ENCODE assay signal across 25 cellular contexts in the genomic region with DNA sequence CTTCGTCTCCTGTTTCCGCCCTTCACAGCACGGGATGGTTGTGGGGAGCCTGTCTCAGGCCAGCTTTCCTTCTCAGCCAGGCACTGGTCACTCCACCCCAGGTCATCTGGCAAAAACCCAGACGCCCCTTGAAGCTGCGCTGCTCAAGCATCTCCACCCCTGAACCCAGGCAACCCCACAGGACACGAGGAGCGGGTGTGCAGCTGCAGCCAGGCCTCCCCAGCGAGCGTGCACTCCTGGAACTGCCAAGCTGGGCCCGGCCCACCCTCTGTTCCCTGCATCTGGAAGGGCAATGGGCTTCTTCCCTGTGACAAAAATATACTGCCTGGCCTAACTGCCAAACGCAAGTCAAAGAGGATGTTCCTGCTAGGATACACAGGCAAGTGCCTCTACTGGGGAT. TPM values are rescaled to one million over a fixed set of nuclear protein-coding genes. Genes with fewer than 3 reads are reported as not detected.
DNase-seq lines count a peak whose midpoint lies in the region; ATAC-seq and TF ChIP-seq lines count a peak whose summit lies in the region.
"Had no signal": no experiment of that assay in that cellular context is flagged by ENCODE, and none has a peak within 500 bp of the region (broad histone marks: within the 10 kb centered on the region; RNA-seq: fewer than 3 reads in every experiment).

No MANE protein-coding gene starts in this region.

- H3K9me3 Mint-ChIP-seq in activated naive CD8-positive, alpha-beta T cell (ENCODE audit: low read depth) = no peaks in the 10 kb centered on the region
- no peaks in the 10 kb centered on the region for H3K9me3 Mint-ChIP-seq in activated naive CD8-positive, alpha-beta T cell treated with anti-CD3 and anti-CD28 coated beads, Interleukin-2, amount 50 U/mL, for 24 hours
- H3K9me3 Mint-ChIP-seq in endodermal cell (no peaks in the 10 kb centered on the region), nephron progenitor cell (no peaks in the 10 kb centered on the region)
- H3K9me3 Mint-ChIP-seq: activated CD4-positive, alpha-beta T cell treated with anti-CD3 and anti-CD28 coated beads, Interleukin-2, amount 10 ng/mL, durations not matched to agents 7 days and 5 days; activated naive CD4-positive, alpha-beta T cell treated with anti-CD3 and anti-CD28 coated beads, Interleukin-2, amount 50 U/mL, for 72 hours; CD4-positive, CD25-positive, alpha-beta regulatory T cell; mesothelial cell of epicardium had no signal

- H3K36me3 ChIP-seq in endodermal cell (ENCODE audit: control insufficient read depth, insufficient read depth, low read length) = peaks cover 62% of the 10 kb centered on the region

- ATAC-seq in activated naive CD8-positive, alpha-beta T cell treated with anti-CD3 and anti-CD28 coated beads, Interleukin-2, amount 50 U/mL, for 24 hours = no peak
- no peak for ATAC-seq in HG02938 (IDR thresholded peaks at IDR 0.05; ENCODE audit: unreplicated experiment)
- ATAC-seq: activated CD8-positive, alpha-beta memory T cell treated with anti-CD3 and anti-CD28 coated beads, Interleukin-2, amount 10 ng/mL, durations not matched to agents 7 days and 5 days; activated naive CD4-positive, alpha-beta T cell treated with anti-CD3 and anti-CD28 coated beads, Interleukin-2, amount 50 U/mL, for 72 hours; HCT116; naive thymus-derived CD8-positive, alpha-beta T cell; PC-3 had no signal

- DNase-seq in activated naive CD8-positive, alpha-beta T cell treated with anti-CD3 and anti-CD28 coated beads, Interleukin-2, amount 50 U/mL, for 24 hours = no peak
- DNase-seq in endodermal cell = no peak
- DNase-seq in nephron progenitor cell = no peak
- DNase-seq in ureter (ENCODE audit: low spot score) = peak; percentile 60
- no peak for DNase-seq in stimulated activated CD4-positive, alpha-beta T cell treated with anti-CD3 and anti-CD28 coated beads, Interleukin-12 subunit alpha, Interleukin-12 subunit beta, amount 100 ng/mL, for 4 hours
- no peak for DNase-seq in NK-92 (lab: John Stamatoyannopoulos, UW; ENCODE audit: unreplicated experiment)
- DNase-seq: activated CD4-positive, alpha-beta T cell treated with anti-CD3 and anti-CD28 coated beads, Interleukin-2, amount 10 ng/mL, durations not matched to agents 7 days and 5 days; activated CD8-positive, alpha-beta memory T cell treated with anti-CD3 and anti-CD28 coated beads, Interleukin-2, amount 10 ng/mL, durations not matched to agents 7 days and 5 days; aorta; CD4-positive, CD25-positive, alpha-beta regulatory T cell; cortex of kidney; naive thymus-derived CD8-positive, alpha-beta T cell; NCI-H1694 treated with DMSO at 0.1 percent for 48 hours; NCI-H510A treated with DMSO at 0.1 percent for 48 hours; NK-92 treated with Interleukin-12 subunit alpha and Interleukin-12 subunit beta, amount 100 ng/mL, for 24 hours; PC-3; retina; Right ventricle myocardium superior; spleen; stimulated activated CD4-positive, alpha-beta T cell treated with anti-CD3 and anti-CD28 coated beads, Interleukin-2, amount 100 ng/mL, for 48 hours had no signal

- TF ChIP-seq CTCF in endodermal cell (conservative IDR thresholded peaks at IDR 0.05) (no peak), nephron progenitor cell (IDR thresholded peaks at IDR 0.05) (no peak)

- H3K4me1 Mint-ChIP-seq in activated naive CD8-positive, alpha-beta T cell (ENCODE audit: low read depth) = no peaks in the 10 kb centered on the region
- no peaks in the 10 kb centered on the region for H3K4me1 Mint-ChIP-seq in activated naive CD8-positive, alpha-beta T cell treated with anti-CD3 and anti-CD28 coated beads, Interleukin-2, amount 50 U/mL, for 24 hours
- peaks cover 18% of the 10 kb centered on the region for H3K4me1 Mint-ChIP-seq in endodermal cell
- peaks cover 29% of the 10 kb centered on the region for H3K4me1 Mint-ChIP-seq in nephron progenitor cell
- H3K4me1 Mint-ChIP-seq: activated CD4-positive, alpha-beta T cell treated with anti-CD3 and anti-CD28 coated beads, Interleukin-2, amount 10 ng/mL, durations not matched to agents 7 days and 5 days; activated CD8-positive, alpha-beta memory T cell treated with anti-CD3 and anti-CD28 coated beads, Interleukin-2, amount 10 ng/mL, durations not matched to agents 7 days and 5 days had no signal

- no peak overlapping the region for H3K4me3 ChIP-seq in endodermal cell (ENCODE audit: low read length)
- H3K4me3 ChIP-seq: spleen had no signal

- H3K27ac ChIP-seq in endodermal cell (ENCODE audit: low read depth, low read length) = no peak overlapping the region

- H3K9me3 ChIP-seq in endodermal cell (ENCODE audit: control insufficient read depth, low read length) = no peaks in the 10 kb centered on the region
- H3K9me3 ChIP-seq: spleen had no signal

- H3K27ac Mint-ChIP-seq in activated naive CD8-positive, alpha-beta T cell = peak overlapping the region; percentile 58
- H3K27ac Mint-ChIP-seq in activated naive CD8-positive, alpha-beta T cell treated with anti-CD3 and anti-CD28 coated beads, Interleukin-2, amount 50 U/mL, for 24 hours = no peak overlapping the region
- peak overlapping the region; percentile 83 for H3K27ac Mint-ChIP-seq in endodermal cell
- H3K27ac Mint-ChIP-seq in nephron progenitor cell = peak overlapping the region; percentile 89
- H3K27ac Mint-ChIP-seq: activated CD4-positive, alpha-beta T cell treated with anti-CD3 and anti-CD28 coated beads, Interleukin-2, amount 10 ng/mL, durations not matched to agents 7 days and 5 days; activated CD8-positive, alpha-beta memory T cell treated with anti-CD3 and anti-CD28 coated beads, Interleukin-2, amount 10 ng/mL, durations not matched to agents 7 days and 5 days had no signal

- peaks cover 5% of the 10 kb centered on the region for H3K4me1 ChIP-seq in endodermal cell (ENCODE audit: control insufficient read depth, insufficient read depth, low read length)

- H3K36me3 Mint-ChIP-seq in activated naive CD8-positive, alpha-beta T cell = no peaks in the 10 kb centered on the region
- H3K36me3 Mint-ChIP-seq in activated naive CD8-positive, alpha-beta T cell treated with anti-CD3 and anti-CD28 coated beads, Interleukin-2, amount 50 U/mL, for 24 hours (ENCODE audit: low read depth) = peaks cover 32% of the 10 kb centered on the region
- H3K36me3 Mint-ChIP-seq in endodermal cell (ENCODE audit: low read depth) (peaks cover 68% of the 10 kb centered on the region), nephron progenitor cell (ENCODE audit: low read depth) (peaks cover 28% of the 10 kb centered on the region)

- no peak overlapping the region for H3K4me3 Mint-ChIP-seq in activated naive CD8-positive, alpha-beta T cell
- no peak overlapping the region for H3K4me3 Mint-ChIP-seq in activated naive CD8-positive, alpha-beta T cell treated with anti-CD3 and anti-CD28 coated beads, Interleukin-2, amount 50 U/mL, for 24 hours
- H3K4me3 Mint-ChIP-seq in endodermal cell = no peak overlapping the region
- no peak overlapping the region for H3K4me3 Mint-ChIP-seq in nephron progenitor cell
- H3K4me3 Mint-ChIP-seq: activated CD4-positive, alpha-beta T cell treated with anti-CD3 and anti-CD28 coated beads, Interleukin-2, amount 10 ng/mL, durations not matched to agents 7 days and 5 days; activated CD8-positive, alpha-beta memory T cell treated with anti-CD3 and anti-CD28 coated beads, Interleukin-2, amount 10 ng/mL, durations not matched to agents 7 days and 5 days; CD4-positive, CD25-positive, alpha-beta regulatory T cell; mesothelial cell of epicardium had no signal

- WGBS in endodermal cell (ENCODE audit: insufficient coverage in 1 of 2, insufficient read length in 1 of 2), 2 experiments = 96 to 100% methylated on average over 6 to 11 of the region's 11 CpGs

- H3K27me3 ChIP-seq in endodermal cell (ENCODE audit: control insufficient read depth, insufficient read depth, low read length, poor library complexity, severe bottlenecking) = no peaks in the 10 kb centered on the region
- H3K27me3 ChIP-seq: spleen had no signal

- no peak overlapping the region for H3K9ac ChIP-seq in endodermal cell (ENCODE audit: extremely low read depth, low read length, poor library complexity, severe bottlenecking)

- H3K27me3 Mint-ChIP-seq in activated naive CD8-positive, alpha-beta T cell = no peaks in the 10 kb centered on the region
- no peaks in the 10 kb centered on the region for H3K27me3 Mint-ChIP-seq in activated naive CD8-positive, alpha-beta T cell treated with anti-CD3 and anti-CD28 coated beads, Interleukin-2, amount 50 U/mL, for 24 hours
- no peaks in the 10 kb centered on the region for H3K27me3 Mint-ChIP-seq in endodermal cell (ENCODE audit: insufficient read depth)
- peaks cover 2% of the 10 kb centered on the region for H3K27me3 Mint-ChIP-seq in nephron progenitor cell (ENCODE audit: low read depth, poor library complexity)
- H3K27me3 Mint-ChIP-seq: activated CD4-positive, alpha-beta T cell treated with anti-CD3 and anti-CD28 coated beads, Interleukin-2, amount 10 ng/mL, durations not matched to agents 7 days and 5 days; activated CD8-positive, alpha-beta memory T cell treated with anti-CD3 and anti-CD28 coated beads, Interleukin-2, amount 10 ng/mL, durations not matched to agents 7 days and 5 days; CD4-positive, CD25-positive, alpha-beta regulatory T cell; naive thymus-derived CD8-positive, alpha-beta T cell had no signal

RNA-seq across cellular contexts. Expression of a gene that starts 39.7 kb away (rescaled TPM):
- total RNA-seq in endodermal cell (10 to 100 TPM; 20.8 to 22.6 TPM), ureter (11.3 TPM)
- 20.0 TPM for polyA plus RNA-seq in endodermal cell (2013, experiment 1 of 2)
- polyA plus RNA-seq in endodermal cell (2013, experiment 2 of 2) = 18.9 TPM

RNA-seq across cellular contexts. Expression of a gene that starts 39.9 kb away (rescaled TPM):
- 10 to 100 TPM; 47.8 to 66.1 TPM for total RNA-seq in endodermal cell
- 53.1 TPM for polyA plus RNA-seq in endodermal cell (2013, experiment 1 of 2)
- 52.3 TPM for polyA plus RNA-seq in endodermal cell (2013, experiment 2 of 2)
- 40.8 TPM for total RNA-seq in ureter
